Comparison of ENCODE assay signal across 18 cellular contexts in the genomic region with DNA sequence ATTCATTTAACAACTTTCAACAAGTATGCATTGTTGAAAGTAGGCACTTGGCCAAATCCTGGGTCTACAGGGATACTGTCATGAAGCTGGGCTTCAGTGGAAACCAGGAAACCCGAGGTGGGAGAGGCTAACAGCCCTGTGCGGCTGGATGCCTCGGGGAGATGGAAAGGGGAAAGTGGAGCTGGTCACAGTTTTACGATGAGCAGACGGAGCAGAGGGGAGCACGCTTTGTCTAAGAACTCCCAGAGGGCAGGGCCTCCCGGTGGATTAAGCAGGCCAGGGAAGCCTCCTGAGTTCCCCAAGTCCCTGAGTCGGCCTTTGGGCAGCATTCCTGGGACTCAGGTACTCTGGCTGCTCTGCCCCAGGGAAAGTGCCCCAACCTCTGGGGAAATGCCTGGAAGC. TPM values are rescaled to one million over a fixed set of nuclear protein-coding genes. Genes with fewer than 3 reads are reported as not detected.
DNase-seq lines count a peak whose midpoint lies in the region; TF ChIP-seq lines count a peak whose summit lies in the region.
"Had no signal": no experiment of that assay in that cellular context is flagged by ENCODE, and none has a peak within 500 bp of the region (broad histone marks: within the 10 kb centered on the region; RNA-seq: fewer than 3 reads in every experiment).

No MANE protein-coding gene starts in this region.

- TF ChIP-seq CTCF in left ventricle myocardium inferior (IDR thresholded peaks at IDR 0.05; ENCODE audit: borderline replicate concordance) (no peak), Peyer's patch (IDR thresholded peaks at IDR 0.05) (no peak), neural progenitor cell (IDR thresholded peaks at IDR 0.05) (no peak), WERI-Rb-1 (IDR thresholded peaks at IDR 0.05; ENCODE audit: low read depth, low read length) (no peak)

- H3K4me3 Mint-ChIP-seq in neural progenitor cell, result no peak overlapping the region
- H3K4me3 Mint-ChIP-seq: B cell had no signal

- H3F3A ChIP-seq in neural progenitor cell (ENCODE audit: low read depth), result no peaks in the 10 kb centered on the region

- H3K4me2 ChIP-seq in neural progenitor cell, result no peak overlapping the region
- H3K4me2 ChIP-seq: A549, KMS-11 had no signal

- peaks cover 2% of the 10 kb centered on the region for H3K27me3 Mint-ChIP-seq in neural progenitor cell (ENCODE audit: insufficient read depth, low read depth)
- H3K27me3 Mint-ChIP-seq: B cell had no signal

- no peaks in the 10 kb centered on the region for H3K9me3 ChIP-seq in left ventricle myocardium inferior (replicated peaks)
- no peaks in the 10 kb centered on the region for H3K9me3 ChIP-seq in Peyer's patch
- no peaks in the 10 kb centered on the region for H3K9me3 ChIP-seq in neural progenitor cell (ENCODE audit: low read depth)
- H3K9me3 ChIP-seq in WERI-Rb-1 (ENCODE audit: severe bottlenecking), result no peaks in the 10 kb centered on the region
- H3K9me3 ChIP-seq: A549 had no signal

- H3K36me3 Mint-ChIP-seq in neural progenitor cell, result no peaks in the 10 kb centered on the region

- H3K4me3 ChIP-seq in left ventricle myocardium inferior (no peak overlapping the region), Peyer's patch (no peak overlapping the region), neural progenitor cell (no peak overlapping the region), WERI-Rb-1 (ENCODE audit: low read depth, low read length) (no peak overlapping the region)
- H3K4me3 ChIP-seq: A549 had no signal

- H2AFZ ChIP-seq in neural progenitor cell (replicated peaks), result no peak overlapping the region

- DNase-seq in cardiac septum (ENCODE audit: low spot score) (peak; percentile 74), left ventricle myocardium inferior (no peak), Peyer's patch (peak in 2 of 3 donors; percentile 38 to 40), neural progenitor cell (ENCODE audit: low spot score) (no peak), MV-4-11 (lab: John Stamatoyannopoulos, UW) (no peak), WERI-Rb-1 (no peak), epidermal melanocyte (ENCODE audit: insufficient read length, low spot score) (no peak)
- DNase-seq: GDM1, NCI-H1105, NCI-H2029 treated with DMSO at 0.1 percent for 48 hours, NCI-H2227 treated with DMSO at 0.1 percent for 48 hours, NCI-H524 treated with DMSO at 0.1 percent for 48 hours, Right ventricle myocardium superior had no signal

- peak overlapping the region; percentile 85 for H3K27ac Mint-ChIP-seq in neural progenitor cell
- H3K27ac Mint-ChIP-seq: B cell had no signal

- H3K27me3 ChIP-seq in left ventricle myocardium inferior (ENCODE audit: low read depth) (no peaks in the 10 kb centered on the region), Peyer's patch (no peaks in the 10 kb centered on the region), neural progenitor cell (no peaks in the 10 kb centered on the region), WERI-Rb-1 (ENCODE audit: insufficient read depth, low read depth, severe bottlenecking) (no peaks in the 10 kb centered on the region)

- no peak overlapping the region for H3K9ac ChIP-seq in neural progenitor cell
- H3K9ac ChIP-seq: KMS-11 had no signal

- no peaks in the 10 kb centered on the region for H3K79me2 ChIP-seq in neural progenitor cell (ENCODE audit: low read depth)

- H3K4me1 Mint-ChIP-seq in neural progenitor cell, result peaks cover 16% of the 10 kb centered on the region

- TF ChIP-seq POLR2A in Peyer's patch (IDR thresholded peaks at IDR 0.05), result no peak

- H3K36me3 ChIP-seq in left ventricle myocardium inferior (no peaks in the 10 kb centered on the region), Peyer's patch (no peaks in the 10 kb centered on the region), neural progenitor cell (no peaks in the 10 kb centered on the region), WERI-Rb-1 (no peaks in the 10 kb centered on the region)

- H3K27ac ChIP-seq in left ventricle myocardium inferior (replicated peaks) (no peak overlapping the region), Peyer's patch (no peak overlapping the region), neural progenitor cell (no peak overlapping the region), WERI-Rb-1 (no peak overlapping the region)
- H3K27ac ChIP-seq: A549, KMS-11 had no signal

- intact Hi-C loops in cardiac septum (cut with DNase I), result no loop called here
- intact Hi-C loops in left ventricle myocardium inferior (cut with micrococcal nuclease), result no loop called here

- H3K4me1 ChIP-seq in left ventricle myocardium inferior, result peaks cover 20% of the 10 kb centered on the region
- peaks cover 0 to 11% (median 0%) of the 10 kb centered on the region in 4 donors for H3K4me1 ChIP-seq in Peyer's patch
- H3K4me1 ChIP-seq in neural progenitor cell, result peaks cover 10% of the 10 kb centered on the region
- H3K4me1 ChIP-seq: A549 had no signal

- H4K20me1 ChIP-seq in neural progenitor cell (ENCODE audit: low read depth), result no peaks in the 10 kb centered on the region

- peaks cover 2% of the 10 kb centered on the region for H3K9me3 Mint-ChIP-seq in neural progenitor cell

RNA-seq across cellular contexts. Expression of gene STUM, which starts 23.8 kb away (rescaled TPM):
- 0.78 TPM for total RNA-seq in cardiac septum
- 0.85 TPM for total RNA-seq in left ventricle myocardium inferior
- total RNA-seq in Peyer's patch, result 1 to 10 TPM; 1.4 to 4.6 (median 2.9) TPM
- 0.19 TPM in 1 of 2 replicates, not detected in the other for total RNA-seq in neural progenitor cell (ENCODE audit: low replicate concordance)
- total RNA-seq: H4, RPMI7951 had no signal

Comparison
In these comparisons a context has a peak if more than half of its experiments do, and no peak if none do; other contexts are left out.
1. DNase-seq: peak in cardiac septum (single experiment) and Peyer's patch (2 of 3); none in left ventricle myocardium inferior (single experiment), neural progenitor cell (single experiment), MV-4-11 (single experiment), WERI-Rb-1 (single experiment) and epidermal melanocyte (single experiment).